ENCODE assay signal across 2 cellular contexts in the genomic region with DNA sequence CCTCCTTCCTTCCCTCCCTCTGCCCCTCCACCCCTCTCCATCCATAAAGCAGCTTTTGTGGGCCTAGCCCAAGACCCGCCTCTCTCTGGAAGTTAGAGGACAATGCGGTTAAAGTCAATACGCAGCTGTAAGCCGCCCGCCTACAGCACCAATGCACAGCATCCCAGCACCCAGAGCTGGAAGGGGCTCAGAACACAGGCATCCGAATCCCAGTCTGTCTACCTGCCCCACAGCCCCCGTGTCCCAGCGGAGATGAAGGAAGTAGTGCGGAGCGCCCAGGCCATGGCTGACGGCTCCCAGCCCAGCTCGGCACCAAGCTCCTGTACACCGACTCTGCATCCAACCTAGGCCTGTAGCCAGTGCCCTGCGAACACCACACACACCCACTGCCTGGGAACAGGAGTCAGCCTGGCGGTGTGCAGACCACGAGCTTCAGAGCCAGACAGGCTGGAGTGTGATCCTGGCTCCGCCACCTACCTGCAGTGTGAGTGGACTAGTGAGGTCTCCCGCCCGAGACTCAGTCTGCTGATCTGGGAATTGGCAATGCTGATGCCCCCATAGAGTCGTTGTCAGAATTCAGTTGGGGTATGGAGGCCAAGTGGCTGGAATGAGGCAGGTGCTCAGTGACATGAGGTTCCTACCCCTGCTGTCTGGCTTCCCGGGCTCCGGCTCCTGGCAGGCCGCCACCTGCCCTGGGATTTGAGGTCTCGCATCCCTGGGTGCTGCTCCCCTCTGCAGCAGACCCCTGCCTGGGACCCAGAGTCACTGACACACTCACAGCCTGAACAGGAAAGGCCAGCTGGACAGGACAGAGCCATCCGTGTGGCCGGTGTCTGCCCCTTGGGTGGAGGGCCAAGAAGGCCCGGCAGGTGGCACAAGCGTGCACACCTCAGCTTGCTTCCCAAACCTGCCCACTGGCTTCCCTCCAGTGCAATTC.
TF ChIP-seq lines count a peak whose summit lies in the region.

No MANE protein-coding gene starts in this region.

TF ChIP-seq in GM23338, 12 proteins besides CTCF, POLR2A, EP300 and RAD21:
- TF ChIP-seq POLR2AphosphoS5 (IDR thresholded peaks at IDR 0.05; ENCODE audit: low read depth) (no peak), STAT1 (IDR thresholded peaks at IDR 0.05; ENCODE audit: unreplicated experiment) (no peak), EZH2 (IDR thresholded peaks at IDR 0.05; ENCODE audit: low read depth, unreplicated experiment) (no peak), EZH2phosphoT487 (IDR thresholded peaks at IDR 0.05; ENCODE audit: unreplicated experiment) (no peak)

TF ChIP-seq in K562, 482 proteins besides CTCF, POLR2A, EP300 and RAD21:
- TF ChIP-seq, protein P1, sequence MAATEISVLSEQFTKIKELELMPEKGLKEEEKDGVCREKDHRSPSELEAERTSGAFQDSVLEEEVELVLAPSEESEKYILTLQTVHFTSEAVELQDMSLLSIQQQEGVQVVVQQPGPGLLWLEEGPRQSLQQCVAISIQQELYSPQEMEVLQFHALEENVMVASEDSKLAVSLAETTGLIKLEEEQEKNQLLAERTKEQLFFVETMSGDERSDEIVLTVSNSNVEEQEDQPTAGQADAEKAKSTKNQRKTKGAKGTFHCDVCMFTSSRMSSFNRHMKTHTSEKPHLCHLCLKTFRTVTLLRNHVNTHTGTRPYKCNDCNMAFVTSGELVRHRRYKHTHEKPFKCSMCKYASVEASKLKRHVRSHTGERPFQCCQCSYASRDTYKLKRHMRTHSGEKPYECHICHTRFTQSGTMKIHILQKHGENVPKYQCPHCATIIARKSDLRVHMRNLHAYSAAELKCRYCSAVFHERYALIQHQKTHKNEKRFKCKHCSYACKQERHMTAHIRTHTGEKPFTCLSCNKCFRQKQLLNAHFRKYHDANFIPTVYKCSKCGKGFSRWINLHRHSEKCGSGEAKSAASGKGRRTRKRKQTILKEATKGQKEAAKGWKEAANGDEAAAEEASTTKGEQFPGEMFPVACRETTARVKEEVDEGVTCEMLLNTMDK (IDR thresholded peaks at IDR 0.05; ENCODE audit: borderline replicate concordance, insufficient read depth, low read depth, low read length, poor library complexity, severe bottlenecking): peak; percentile 20
- TF ChIP-seq IRF2 (CRISPR knock-in tag; IDR thresholded peaks at IDR 0.05): no peak
